1 cellular context compared by ENCODE assay signal in the genomic region with DNA sequence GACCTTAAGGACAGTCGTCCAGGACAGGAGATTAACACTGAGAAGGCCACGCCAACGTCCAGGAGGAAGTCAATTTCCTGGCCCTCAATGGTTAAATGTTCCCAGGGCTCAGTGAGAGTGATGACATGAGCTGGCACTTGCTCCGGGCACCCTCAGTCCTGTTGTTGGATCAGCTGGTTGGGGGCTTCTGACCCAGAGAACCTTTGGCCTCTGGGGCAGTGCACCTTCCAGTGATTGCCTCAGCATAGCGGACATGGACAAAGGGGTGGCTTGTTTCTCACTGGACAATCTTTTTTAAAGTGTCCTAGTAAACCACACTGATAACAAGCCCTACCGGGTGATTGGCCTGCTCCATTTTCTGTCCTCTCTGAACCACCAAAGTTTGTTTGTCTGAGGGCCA.
TF ChIP-seq lines count a peak whose summit lies in the region.
"Not testable (repeated sequence)": the region's sequence is repeated elsewhere in the genome, so short reads cannot be mapped to it uniquely, and the experiment has no call there.

No MANE protein-coding gene starts in this region.

TF ChIP-seq in HepG2, 621 proteins besides CTCF, POLR2A, EP300 and RAD21 (continued from another document and continues in another):
- TF ChIP-seq MXI1 (IDR thresholded peaks at IDR 0.05; ENCODE audit: borderline replicate concordance, low read depth, low read length) (peak; percentile 45; the same call in 1 of the 3 replicates), ZNF772 (CRISPR knock-in tag; IDR thresholded peaks at IDR 0.05) (peak; percentile 86; the same call in 1 of the 2 replicates), ZNF121 (CRISPR knock-in tag; IDR thresholded peaks at IDR 0.05) (peak; percentile 57; the same call in 1 of the 2 replicates), ZNF543 (CRISPR knock-in tag; IDR thresholded peaks at IDR 0.05) (peak; percentile 43; the same call in 1 of the 2 replicates), CREM (IDR thresholded peaks at IDR 0.05) (peak; percentile 88), TOPORS (CRISPR knock-in tag; IDR thresholded peaks at IDR 0.05) (0 out of 2 replicates have a peak, but pooled peaks have one; percentile 49), HNF4G (IDR thresholded peaks at IDR 0.05; ENCODE audit: borderline replicate concordance, low read depth, low read length) (peak; percentile 98), HNF4G (CRISPR knock-in tag; IDR thresholded peaks at IDR 0.05; ENCODE audit: borderline replicate concordance, low read depth) (peak; percentile 94), SAP130 (CRISPR knock-in tag; IDR thresholded peaks at IDR 0.05; ENCODE audit: low read depth) (peak; percentile 90), SATB2 (CRISPR knock-in tag; IDR thresholded peaks at IDR 0.05) (0 out of 2 replicates have a peak, but pooled peaks have one; percentile 21), SALL1 (CRISPR knock-in tag; IDR thresholded peaks at IDR 0.05) (peak; percentile 98), RARA (CRISPR knock-in tag; IDR thresholded peaks at IDR 0.05) (peak; percentile 95), KMT2B (CRISPR knock-in tag; IDR thresholded peaks at IDR 0.05) (0 out of 2 replicates have a peak, but pooled peaks have one; percentile 31), ZNF335 (CRISPR knock-in tag; IDR thresholded peaks at IDR 0.05) (peak; percentile 98), ATF1 (CRISPR knock-in tag; IDR thresholded peaks at IDR 0.05) (0 out of 2 replicates have a peak, but pooled peaks have one; percentile 27), CBX5 (CRISPR knock-in tag; IDR thresholded peaks at IDR 0.05; ENCODE audit: borderline replicate concordance) (peak; percentile 94; the same call in 1 of the 2 replicates), HMG20B (CRISPR knock-in tag; conservative IDR thresholded peaks at IDR 0.05) (peak; percentile 96), ELF3 (CRISPR knock-in tag; IDR thresholded peaks at IDR 0.05) (peak; percentile 88)
- TF ChIP-seq, protein P1, sequence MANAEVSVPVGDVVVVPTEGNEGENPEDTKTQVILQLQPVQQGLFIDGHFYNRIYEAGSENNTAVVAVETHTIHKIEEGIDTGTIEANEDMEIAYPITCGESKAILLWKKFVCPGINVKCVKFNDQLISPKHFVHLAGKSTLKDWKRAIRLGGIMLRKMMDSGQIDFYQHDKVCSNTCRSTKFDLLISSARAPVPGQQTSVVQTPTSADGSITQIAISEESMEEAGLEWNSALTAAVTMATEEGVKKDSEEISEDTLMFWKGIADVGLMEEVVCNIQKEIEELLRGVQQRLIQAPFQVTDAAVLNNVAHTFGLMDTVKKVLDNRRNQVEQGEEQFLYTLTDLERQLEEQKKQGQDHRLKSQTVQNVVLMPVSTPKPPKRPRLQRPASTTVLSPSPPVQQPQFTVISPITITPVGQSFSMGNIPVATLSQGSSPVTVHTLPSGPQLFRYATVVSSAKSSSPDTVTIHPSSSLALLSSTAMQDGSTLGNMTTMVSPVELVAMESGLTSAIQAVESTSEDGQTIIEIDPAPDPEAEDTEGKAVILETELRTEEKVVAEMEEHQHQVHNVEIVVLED (CRISPR knock-in tag; IDR thresholded peaks at IDR 0.05; ENCODE audit: borderline replicate concordance) = peak; percentile 59; the same call in 1 of the 2 replicates
- TF ChIP-seq CREM (CRISPR knock-in tag; IDR thresholded peaks at IDR 0.05) = not testable (repeated sequence)
- TF ChIP-seq, protein P2, sequence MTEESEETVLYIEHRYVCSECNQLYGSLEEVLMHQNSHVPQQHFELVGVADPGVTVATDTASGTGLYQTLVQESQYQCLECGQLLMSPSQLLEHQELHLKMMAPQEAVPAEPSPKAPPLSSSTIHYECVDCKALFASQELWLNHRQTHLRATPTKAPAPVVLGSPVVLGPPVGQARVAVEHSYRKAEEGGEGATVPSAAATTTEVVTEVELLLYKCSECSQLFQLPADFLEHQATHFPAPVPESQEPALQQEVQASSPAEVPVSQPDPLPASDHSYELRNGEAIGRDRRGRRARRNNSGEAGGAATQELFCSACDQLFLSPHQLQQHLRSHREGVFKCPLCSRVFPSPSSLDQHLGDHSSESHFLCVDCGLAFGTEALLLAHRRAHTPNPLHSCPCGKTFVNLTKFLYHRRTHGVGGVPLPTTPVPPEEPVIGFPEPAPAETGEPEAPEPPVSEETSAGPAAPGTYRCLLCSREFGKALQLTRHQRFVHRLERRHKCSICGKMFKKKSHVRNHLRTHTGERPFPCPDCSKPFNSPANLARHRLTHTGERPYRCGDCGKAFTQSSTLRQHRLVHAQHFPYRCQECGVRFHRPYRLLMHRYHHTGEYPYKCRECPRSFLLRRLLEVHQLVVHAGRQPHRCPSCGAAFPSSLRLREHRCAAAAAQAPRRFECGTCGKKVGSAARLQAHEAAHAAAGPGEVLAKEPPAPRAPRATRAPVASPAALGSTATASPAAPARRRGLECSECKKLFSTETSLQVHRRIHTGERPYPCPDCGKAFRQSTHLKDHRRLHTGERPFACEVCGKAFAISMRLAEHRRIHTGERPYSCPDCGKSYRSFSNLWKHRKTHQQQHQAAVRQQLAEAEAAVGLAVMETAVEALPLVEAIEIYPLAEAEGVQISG (CRISPR knock-in tag; IDR thresholded peaks at IDR 0.05) = peak; percentile 78
- TF ChIP-seq, protein P3, sequence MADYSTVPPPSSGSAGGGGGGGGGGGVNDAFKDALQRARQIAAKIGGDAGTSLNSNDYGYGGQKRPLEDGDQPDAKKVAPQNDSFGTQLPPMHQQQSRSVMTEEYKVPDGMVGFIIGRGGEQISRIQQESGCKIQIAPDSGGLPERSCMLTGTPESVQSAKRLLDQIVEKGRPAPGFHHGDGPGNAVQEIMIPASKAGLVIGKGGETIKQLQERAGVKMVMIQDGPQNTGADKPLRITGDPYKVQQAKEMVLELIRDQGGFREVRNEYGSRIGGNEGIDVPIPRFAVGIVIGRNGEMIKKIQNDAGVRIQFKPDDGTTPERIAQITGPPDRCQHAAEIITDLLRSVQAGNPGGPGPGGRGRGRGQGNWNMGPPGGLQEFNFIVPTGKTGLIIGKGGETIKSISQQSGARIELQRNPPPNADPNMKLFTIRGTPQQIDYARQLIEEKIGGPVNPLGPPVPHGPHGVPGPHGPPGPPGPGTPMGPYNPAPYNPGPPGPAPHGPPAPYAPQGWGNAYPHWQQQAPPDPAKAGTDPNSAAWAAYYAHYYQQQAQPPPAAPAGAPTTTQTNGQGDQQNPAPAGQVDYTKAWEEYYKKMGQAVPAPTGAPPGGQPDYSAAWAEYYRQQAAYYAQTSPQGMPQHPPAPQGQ (CRISPR knock-in tag; IDR thresholded peaks at IDR 0.05; ENCODE audit: borderline replicate concordance) = 0 out of 2 replicates have a peak, but pooled peaks have one; percentile 40
- TF ChIP-seq, protein P4, sequence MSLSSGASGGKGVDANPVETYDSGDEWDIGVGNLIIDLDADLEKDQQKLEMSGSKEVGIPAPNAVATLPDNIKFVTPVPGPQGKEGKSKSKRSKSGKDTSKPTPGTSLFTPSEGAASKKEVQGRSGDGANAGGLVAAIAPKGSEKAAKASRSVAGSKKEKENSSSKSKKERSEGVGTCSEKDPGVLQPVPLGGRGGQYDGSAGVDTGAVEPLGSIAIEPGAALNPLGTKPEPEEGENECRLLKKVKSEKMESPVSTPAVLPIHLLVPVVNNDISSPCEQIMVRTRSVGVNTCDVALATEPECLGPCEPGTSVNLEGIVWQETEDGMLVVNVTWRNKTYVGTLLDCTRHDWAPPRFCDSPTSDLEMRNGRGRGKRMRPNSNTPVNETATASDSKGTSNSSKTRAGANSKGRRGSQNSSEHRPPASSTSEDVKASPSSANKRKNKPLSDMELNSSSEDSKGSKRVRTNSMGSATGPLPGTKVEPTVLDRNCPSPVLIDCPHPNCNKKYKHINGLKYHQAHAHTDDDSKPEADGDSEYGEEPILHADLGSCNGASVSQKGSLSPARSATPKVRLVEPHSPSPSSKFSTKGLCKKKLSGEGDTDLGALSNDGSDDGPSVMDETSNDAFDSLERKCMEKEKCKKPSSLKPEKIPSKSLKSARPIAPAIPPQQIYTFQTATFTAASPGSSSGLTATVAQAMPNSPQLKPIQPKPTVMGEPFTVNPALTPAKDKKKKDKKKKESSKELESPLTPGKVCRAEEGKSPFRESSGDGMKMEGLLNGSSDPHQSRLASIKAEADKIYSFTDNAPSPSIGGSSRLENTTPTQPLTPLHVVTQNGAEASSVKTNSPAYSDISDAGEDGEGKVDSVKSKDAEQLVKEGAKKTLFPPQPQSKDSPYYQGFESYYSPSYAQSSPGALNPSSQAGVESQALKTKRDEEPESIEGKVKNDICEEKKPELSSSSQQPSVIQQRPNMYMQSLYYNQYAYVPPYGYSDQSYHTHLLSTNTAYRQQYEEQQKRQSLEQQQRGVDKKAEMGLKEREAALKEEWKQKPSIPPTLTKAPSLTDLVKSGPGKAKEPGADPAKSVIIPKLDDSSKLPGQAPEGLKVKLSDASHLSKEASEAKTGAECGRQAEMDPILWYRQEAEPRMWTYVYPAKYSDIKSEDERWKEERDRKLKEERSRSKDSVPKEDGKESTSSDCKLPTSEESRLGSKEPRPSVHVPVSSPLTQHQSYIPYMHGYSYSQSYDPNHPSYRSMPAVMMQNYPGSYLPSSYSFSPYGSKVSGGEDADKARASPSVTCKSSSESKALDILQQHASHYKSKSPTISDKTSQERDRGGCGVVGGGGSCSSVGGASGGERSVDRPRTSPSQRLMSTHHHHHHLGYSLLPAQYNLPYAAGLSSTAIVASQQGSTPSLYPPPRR (CRISPR knock-in tag; IDR thresholded peaks at IDR 0.05; ENCODE audit: borderline replicate concordance) = peak; percentile 92
- TF ChIP-seq, protein P5, sequence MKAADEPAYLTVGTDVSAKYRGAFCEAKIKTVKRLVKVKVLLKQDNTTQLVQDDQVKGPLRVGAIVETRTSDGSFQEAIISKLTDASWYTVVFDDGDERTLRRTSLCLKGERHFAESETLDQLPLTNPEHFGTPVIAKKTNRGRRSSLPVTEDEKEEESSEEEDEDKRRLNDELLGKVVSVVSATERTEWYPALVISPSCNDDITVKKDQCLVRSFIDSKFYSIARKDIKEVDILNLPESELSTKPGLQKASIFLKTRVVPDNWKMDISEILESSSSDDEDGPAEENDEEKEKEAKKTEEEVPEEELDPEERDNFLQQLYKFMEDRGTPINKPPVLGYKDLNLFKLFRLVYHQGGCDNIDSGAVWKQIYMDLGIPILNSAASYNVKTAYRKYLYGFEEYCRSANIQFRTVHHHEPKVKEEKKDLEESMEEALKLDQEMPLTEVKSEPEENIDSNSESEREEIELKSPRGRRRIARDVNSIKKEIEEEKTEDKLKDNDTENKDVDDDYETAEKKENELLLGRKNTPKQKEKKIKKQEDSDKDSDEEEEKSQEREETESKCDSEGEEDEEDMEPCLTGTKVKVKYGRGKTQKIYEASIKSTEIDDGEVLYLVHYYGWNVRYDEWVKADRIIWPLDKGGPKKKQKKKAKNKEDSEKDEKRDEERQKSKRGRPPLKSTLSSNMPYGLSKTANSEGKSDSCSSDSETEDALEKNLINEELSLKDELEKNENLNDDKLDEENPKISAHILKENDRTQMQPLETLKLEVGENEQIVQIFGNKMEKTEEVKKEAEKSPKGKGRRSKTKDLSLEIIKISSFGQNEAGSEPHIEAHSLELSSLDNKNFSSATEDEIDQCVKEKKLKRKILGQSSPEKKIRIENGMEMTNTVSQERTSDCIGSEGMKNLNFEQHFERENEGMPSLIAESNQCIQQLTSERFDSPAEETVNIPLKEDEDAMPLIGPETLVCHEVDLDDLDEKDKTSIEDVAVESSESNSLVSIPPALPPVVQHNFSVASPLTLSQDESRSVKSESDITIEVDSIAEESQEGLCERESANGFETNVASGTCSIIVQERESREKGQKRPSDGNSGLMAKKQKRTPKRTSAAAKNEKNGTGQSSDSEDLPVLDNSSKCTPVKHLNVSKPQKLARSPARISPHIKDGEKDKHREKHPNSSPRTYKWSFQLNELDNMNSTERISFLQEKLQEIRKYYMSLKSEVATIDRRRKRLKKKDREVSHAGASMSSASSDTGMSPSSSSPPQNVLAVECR (CRISPR knock-in tag; IDR thresholded peaks at IDR 0.05; ENCODE audit: borderline replicate concordance) = peak; percentile 75; the same call in 1 of the 2 replicates
- TF ChIP-seq, protein P6, sequence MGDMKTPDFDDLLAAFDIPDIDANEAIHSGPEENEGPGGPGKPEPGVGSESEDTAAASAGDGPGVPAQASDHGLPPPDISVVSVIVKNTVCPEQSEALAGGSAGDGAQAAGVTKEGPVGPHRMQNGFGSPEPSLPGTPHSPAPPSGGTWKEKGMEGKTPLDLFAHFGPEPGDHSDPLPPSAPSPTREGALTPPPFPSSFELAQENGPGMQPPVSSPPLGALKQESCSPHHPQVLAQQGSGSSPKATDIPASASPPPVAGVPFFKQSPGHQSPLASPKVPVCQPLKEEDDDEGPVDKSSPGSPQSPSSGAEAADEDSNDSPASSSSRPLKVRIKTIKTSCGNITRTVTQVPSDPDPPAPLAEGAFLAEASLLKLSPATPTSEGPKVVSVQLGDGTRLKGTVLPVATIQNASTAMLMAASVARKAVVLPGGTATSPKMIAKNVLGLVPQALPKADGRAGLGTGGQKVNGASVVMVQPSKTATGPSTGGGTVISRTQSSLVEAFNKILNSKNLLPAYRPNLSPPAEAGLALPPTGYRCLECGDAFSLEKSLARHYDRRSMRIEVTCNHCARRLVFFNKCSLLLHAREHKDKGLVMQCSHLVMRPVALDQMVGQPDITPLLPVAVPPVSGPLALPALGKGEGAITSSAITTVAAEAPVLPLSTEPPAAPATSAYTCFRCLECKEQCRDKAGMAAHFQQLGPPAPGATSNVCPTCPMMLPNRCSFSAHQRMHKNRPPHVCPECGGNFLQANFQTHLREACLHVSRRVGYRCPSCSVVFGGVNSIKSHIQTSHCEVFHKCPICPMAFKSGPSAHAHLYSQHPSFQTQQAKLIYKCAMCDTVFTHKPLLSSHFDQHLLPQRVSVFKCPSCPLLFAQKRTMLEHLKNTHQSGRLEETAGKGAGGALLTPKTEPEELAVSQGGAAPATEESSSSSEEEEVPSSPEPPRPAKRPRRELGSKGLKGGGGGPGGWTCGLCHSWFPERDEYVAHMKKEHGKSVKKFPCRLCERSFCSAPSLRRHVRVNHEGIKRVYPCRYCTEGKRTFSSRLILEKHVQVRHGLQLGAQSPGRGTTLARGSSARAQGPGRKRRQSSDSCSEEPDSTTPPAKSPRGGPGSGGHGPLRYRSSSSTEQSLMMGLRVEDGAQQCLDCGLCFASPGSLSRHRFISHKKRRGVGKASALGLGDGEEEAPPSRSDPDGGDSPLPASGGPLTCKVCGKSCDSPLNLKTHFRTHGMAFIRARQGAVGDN (CRISPR knock-in tag; IDR thresholded peaks at IDR 0.05) = peak; percentile 82
- TF ChIP-seq, protein P7, sequence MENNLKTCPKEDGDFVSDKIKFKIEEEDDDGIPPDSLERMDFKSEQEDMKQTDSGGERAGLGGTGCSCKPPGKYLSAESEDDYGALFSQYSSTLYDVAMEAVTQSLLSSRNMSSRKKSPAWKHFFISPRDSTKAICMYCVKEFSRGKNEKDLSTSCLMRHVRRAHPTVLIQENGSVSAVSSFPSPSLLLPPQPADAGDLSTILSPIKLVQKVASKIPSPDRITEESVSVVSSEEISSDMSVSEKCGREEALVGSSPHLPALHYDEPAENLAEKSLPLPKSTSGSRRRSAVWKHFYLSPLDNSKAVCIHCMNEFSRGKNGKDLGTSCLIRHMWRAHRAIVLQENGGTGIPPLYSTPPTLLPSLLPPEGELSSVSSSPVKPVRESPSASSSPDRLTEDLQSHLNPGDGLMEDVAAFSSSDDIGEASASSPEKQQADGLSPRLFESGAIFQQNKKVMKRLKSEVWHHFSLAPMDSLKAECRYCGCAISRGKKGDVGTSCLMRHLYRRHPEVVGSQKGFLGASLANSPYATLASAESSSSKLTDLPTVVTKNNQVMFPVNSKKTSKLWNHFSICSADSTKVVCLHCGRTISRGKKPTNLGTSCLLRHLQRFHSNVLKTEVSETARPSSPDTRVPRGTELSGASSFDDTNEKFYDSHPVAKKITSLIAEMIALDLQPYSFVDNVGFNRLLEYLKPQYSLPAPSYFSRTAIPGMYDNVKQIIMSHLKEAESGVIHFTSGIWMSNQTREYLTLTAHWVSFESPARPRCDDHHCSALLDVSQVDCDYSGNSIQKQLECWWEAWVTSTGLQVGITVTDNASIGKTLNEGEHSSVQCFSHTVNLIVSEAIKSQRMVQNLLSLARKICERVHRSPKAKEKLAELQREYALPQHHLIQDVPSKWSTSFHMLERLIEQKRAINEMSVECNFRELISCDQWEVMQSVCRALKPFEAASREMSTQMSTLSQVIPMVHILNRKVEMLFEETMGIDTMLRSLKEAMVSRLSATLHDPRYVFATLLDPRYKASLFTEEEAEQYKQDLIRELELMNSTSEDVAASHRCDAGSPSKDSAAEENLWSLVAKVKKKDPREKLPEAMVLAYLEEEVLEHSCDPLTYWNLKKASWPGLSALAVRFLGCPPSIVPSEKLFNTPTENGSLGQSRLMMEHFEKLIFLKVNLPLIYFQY (CRISPR knock-in tag; IDR thresholded peaks at IDR 0.05; ENCODE audit: borderline replicate concordance) = peak; percentile 92
